ENCODE assay signal across 13 cellular contexts in genomic region chr2:109209412-109209811, GRCh38.
A peak's percentile ranks its signal among the peaks of the same experiment; 100 is the strongest.
DNase-seq lines count a peak whose midpoint lies in the region; ATAC-seq, FAIRE-seq and TF ChIP-seq lines count a peak whose summit lies in the region.
"Had no signal": no experiment of that assay in that cellular context is flagged by ENCODE, and none has a peak within 500 bp of the region (broad histone marks: within the 10 kb centered on the region; RNA-seq: fewer than 3 reads in every experiment).

No MANE protein-coding gene starts in this region.

- H3K36me3 ChIP-seq in heart left ventricle, result no peaks in the 10 kb centered on the region
- H3K36me3 ChIP-seq in mammary epithelial cell (ENCODE audit: insufficient read depth, low read length), result no peaks in the 10 kb centered on the region
- no peaks in the 10 kb centered on the region for H3K36me3 ChIP-seq in keratinocyte (ENCODE audit: control insufficient read depth in 2 of 2, extremely low read depth in 1 of 2, insufficient read depth in 2 of 2, low read length in 2 of 2)

- 49 to 61% (median 54%) methylated on average over 4 of the region's 4 CpGs for WGBS in heart left ventricle, 4 donors
- 7% methylated on average over 4 of the region's 4 CpGs for WGBS in mammary epithelial cell (ENCODE audit: low coverage, missing lambda C conversion rate)

- no peak for DNase-seq in heart left ventricle
- DNase-seq in cardiac septum (ENCODE audit: low spot score), result no peak
- peak; percentile 66 for DNase-seq in mammary epithelial cell
- no peak for DNase-seq in keratinocyte (ENCODE audit: low read depth, low spot score)
- DNase-seq in activated naive CD4-positive, alpha-beta T cell (lab: John Stamatoyannopoulos, UW), result no peak
- DNase-seq in NCI-H526 treated with DMSO at 0.1 percent for 48 hours (lab: John Stamatoyannopoulos, UW), result no peak
- no peak for DNase-seq in stimulated activated CD8-positive, alpha-beta memory T cell treated with anti-CD3 and anti-CD28 coated beads, Interleukin-4, amount 100 ng/mL, for 48 hours
- DNase-seq: activated naive CD4-positive, alpha-beta T cell treated with anti-CD3 and anti-CD28 coated beads, Interleukin-2, amount 50 U/mL, for 16 hours; hippocampal formation; NCI-H510A had no signal

- H2AFZ ChIP-seq in mammary epithelial cell (ENCODE audit: low read depth, low read length) (peak overlapping the region; percentile 68), keratinocyte (ENCODE audit: control insufficient read depth, low read length) (no peak overlapping the region)

- TF ChIP-seq CTCF in heart left ventricle (IDR thresholded peaks at IDR 0.05), result no peak
- no peak for TF ChIP-seq CTCF in mammary epithelial cell (conservative IDR thresholded peaks at IDR 0.05 in 1 of 2, IDR thresholded peaks at IDR 0.05 in 1 of 2; ENCODE audit: extremely low read depth in 1 of 2, insufficient read depth in 1 of 2, low read depth in 1 of 2, low read length in 2 of 2)
- no peak for TF ChIP-seq CTCF in keratinocyte (optimal IDR thresholded peaks at IDR 0.05 in 1 of 3, IDR thresholded peaks at IDR 0.05 in 1 of 3, conservative IDR thresholded peaks at IDR 0.05 in 1 of 3; ENCODE audit: extremely low read depth in 1 of 3, insufficient read depth in 2 of 3, low read length in 3 of 3)

- TF ChIP-seq POLR2A in heart left ventricle (IDR thresholded peaks at IDR 0.05), result no peak

- FAIRE-seq in keratinocyte (lab: Jason Lieb, UNC), result peak; percentile 46
- FAIRE-seq: GM12891, HepG2 had no signal

- H3K4me2 ChIP-seq in mammary epithelial cell (ENCODE audit: insufficient read depth, low read depth, low read length) (peak overlapping the region; percentile 77), keratinocyte (ENCODE audit: control insufficient read depth, extremely low read depth, insufficient read depth, low read depth, low read length) (peak overlapping the region; percentile 22)

- H3K27ac ChIP-seq in heart left ventricle, result peak overlapping the region in 2 of 12 donors; percentile 19 to 31
- H3K27ac ChIP-seq in mammary epithelial cell (ENCODE audit: insufficient read depth, low read depth, low read length), result no peak overlapping the region
- no peak overlapping the region for H3K27ac ChIP-seq in keratinocyte (ENCODE audit: control insufficient read depth, insufficient read depth, low read length)

- H3K4me1 ChIP-seq in heart left ventricle (peaks cover 0 to 60% (median 31%) of the 10 kb centered on the region in 12 donors), mammary epithelial cell (ENCODE audit: insufficient read depth, low read length) (peaks cover 36% of the 10 kb centered on the region), keratinocyte (ENCODE audit: control insufficient read depth, extremely low read depth, insufficient read depth, low read length) (peaks cover 26% of the 10 kb centered on the region)

- CTCF ChIA-PET in mammary epithelial cell (lab: Charles Lee; ENCODE audit: low non-redundant PET), result no interaction called here

- dilution Hi-C loops in mammary epithelial cell (cut with HindIII; ENCODE audit: low sequenced_read_pairs) (no loop called here), keratinocyte (cut with MboI; ENCODE audit: extremely low pct_ligation_motif_present, low sequenced_read_pairs) (no loop called here)

- H3K4me3 ChIP-seq in heart left ventricle, result no peak overlapping the region
- H3K4me3 ChIP-seq in mammary epithelial cell (replicated peaks in 1 of 3; ENCODE audit: insufficient read depth in 1 of 3, low read depth in 2 of 3, low read length in 3 of 3), result no peak overlapping the region
- H3K4me3 ChIP-seq in keratinocyte (ENCODE audit: control insufficient read depth in 2 of 3, extremely low read depth in 1 of 3, insufficient read depth in 2 of 3, low read depth in 1 of 3, low read length in 3 of 3), result no peak overlapping the region

- in situ Hi-C loops in mammary epithelial cell (cut with MboI; ENCODE audit: low sequenced_read_pairs in 2 of 2), result no loop called here

- H3K9ac ChIP-seq in mammary epithelial cell (ENCODE audit: insufficient read depth, low read length) (no peak overlapping the region), keratinocyte (ENCODE audit: control insufficient read depth, extremely low read depth, insufficient read depth, low read length) (no peak overlapping the region)

- no peaks in the 10 kb centered on the region for H4K20me1 ChIP-seq in mammary epithelial cell (ENCODE audit: insufficient read depth, low read length)
- H4K20me1 ChIP-seq in keratinocyte (ENCODE audit: control insufficient read depth, extremely low read depth, insufficient read depth, low read length), result no peaks in the 10 kb centered on the region

- H3K27me3 ChIP-seq in heart left ventricle, result no peaks in the 10 kb centered on the region
- peaks cover 8% of the 10 kb centered on the region for H3K27me3 ChIP-seq in mammary epithelial cell (ENCODE audit: insufficient read depth, low read length)
- H3K27me3 ChIP-seq in keratinocyte (ENCODE audit: control insufficient read depth, extremely low read depth, insufficient read depth, low read length), result peaks cover 40% of the 10 kb centered on the region

- ATAC-seq in heart left ventricle (peak in 3 of 4 donors; percentile 62 to 74 (median 74)), HG02852 (IDR thresholded peaks at IDR 0.05; ENCODE audit: unreplicated experiment) (no peak)
- ATAC-seq: HepG2 had no signal

- intact Hi-C loops in heart left ventricle (cut with DNase I), result loop anchor here in 4 of 10 donors (1.0 to 10.0 kb wide), 4 partner anchors 36 to 85 kb away; partner anchors contain the start of gene SH3RF3 (in 2 of the 4)
- intact Hi-C loops in cardiac septum (cut with DNase I), result no loop called here
- intact Hi-C loops in mammary epithelial cell (cut with micrococcal nuclease), result loop anchor here (5.0 to 10.0 kb wide), 2 partner anchors 287 to 355 kb away; no protein-coding TSS in a partner anchor

- H3K79me2 ChIP-seq in mammary epithelial cell (ENCODE audit: insufficient read depth, low read length), result no peaks in the 10 kb centered on the region
- H3K79me2 ChIP-seq in keratinocyte (ENCODE audit: control insufficient read depth, insufficient read depth, low read length), result no peaks in the 10 kb centered on the region

- no TSS peak for BruUV-seq in mammary epithelial cell (replicated peaks; lab: Mats Ljungman, UMichigan)

- peaks cover 0 to 11% (median 0%) of the 10 kb centered on the region in 12 donors for H3K9me3 ChIP-seq in heart left ventricle
- no peaks in the 10 kb centered on the region for H3K9me3 ChIP-seq in mammary epithelial cell (replicated peaks; ENCODE audit: insufficient read depth, low read length)
- H3K9me3 ChIP-seq in keratinocyte (ENCODE audit: control insufficient read depth, low read depth, low read length), result no peaks in the 10 kb centered on the region

- no peaks in the 10 kb centered on the region for H3K9me1 ChIP-seq in keratinocyte (ENCODE audit: control insufficient read depth, extremely low read depth, insufficient read depth, low read length)
